In the genomic region with DNA sequence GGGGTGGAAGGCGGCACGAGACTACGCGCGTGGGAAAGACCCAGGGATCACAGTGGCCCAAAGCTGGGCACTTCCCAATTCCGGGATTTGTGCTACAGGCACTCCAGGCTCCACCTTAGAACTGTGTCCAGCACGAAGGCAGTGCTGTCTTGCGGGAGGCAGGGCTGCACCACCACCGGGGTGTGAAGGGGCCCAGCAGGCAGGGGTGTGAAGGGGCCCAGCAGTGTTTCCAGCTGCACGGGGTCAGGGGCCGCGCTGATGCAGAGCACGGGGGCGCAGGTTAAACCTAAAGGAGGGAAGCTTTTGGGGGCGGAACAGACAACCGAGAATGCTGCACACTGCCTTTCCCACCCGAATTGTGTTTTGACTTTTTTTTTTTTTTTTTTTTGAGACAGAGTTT, we compare ENCODE assay signal across 9 cellular contexts. TPM values are rescaled to one million over a fixed set of nuclear protein-coding genes. Genes with fewer than 3 reads are reported as not detected.
DNase-seq lines count a peak whose midpoint lies in the region; ATAC-seq and TF ChIP-seq lines count a peak whose summit lies in the region.
"Had no signal": no experiment of that assay in that cellular context is flagged by ENCODE, and none has a peak within 500 bp of the region (broad histone marks: within the 10 kb centered on the region; RNA-seq: fewer than 3 reads in every experiment).

No MANE protein-coding gene starts in this region.

- DNase-seq in activated CD4-positive, alpha-beta T cell treated with anti-CD3 and anti-CD28 coated beads, Interleukin-2, amount 10 ng/mL, durations not matched to agents 7 days and 5 days, result no peak
- no peak for DNase-seq in activated CD4-positive, alpha-beta T cell treated with anti-CD3 and anti-CD28 coated beads for 48 hours
- DNase-seq in activated B cell treated with CpG ODN at 0.5 μM for 24 hours, result no peak
- DNase-seq in HT-29 (ENCODE audit: low spot score), result no peak
- DNase-seq in GM19240 (ENCODE audit: insufficient read length, low spot score), result no peak
- no peak for DNase-seq in COLO668 (lab: John Stamatoyannopoulos, UW; ENCODE audit: unreplicated experiment)
- DNase-seq: NCI-H2081 had no signal

- CTCF ChIA-PET in activated CD4-positive, alpha-beta T cell treated with anti-CD3 and anti-CD28 coated beads, Interleukin-2, amount 10 ng/mL, durations not matched to agents 7 days and 5 days (lab: Charles Lee), result interaction anchor here (0.5 to 0.6 kb wide), 2 partner anchors 52 to 76 kb away, joined by 3 to 8 read pairs; partner anchors contain the start of genes CCDC127 and SDHA
- CTCF ChIA-PET in activated B cell treated with CpG ODN at 0.5 μM for 24 hours (lab: Charles Lee), result no interaction called here

- TF ChIP-seq CTCF in activated B cell treated with CpG ODN at 0.5 μM for 24 hours (IDR thresholded peaks at IDR 0.05), result no peak

- intact Hi-C loops in activated B cell treated with CpG ODN at 0.5 μM for 24 hours (cut with micrococcal nuclease), result loop anchor here (5.0 kb wide), 1 partner anchor 1362 kb away; no protein-coding TSS in a partner anchor

- peak overlapping the region; percentile 90 for H3K4me3 Mint-ChIP-seq in activated CD4-positive, alpha-beta T cell treated with anti-CD3 and anti-CD28 coated beads, Interleukin-2, amount 10 ng/mL, durations not matched to agents 7 days and 5 days
- H3K4me3 Mint-ChIP-seq in activated B cell treated with CpG ODN at 0.5 μM for 24 hours, result peak overlapping the region; percentile 92
- peak overlapping the region; percentile 90 for H3K4me3 Mint-ChIP-seq in stimulated activated naive CD8-positive, alpha-beta T cell treated with anti-CD3 and anti-CD28 coated beads, Interleukin-15, Interleukin-2, amounts not matched to agents 100 ng/mL and 50 ng/mL, for 24 hours

- peaks cover 21% of the 10 kb centered on the region for H3K36me3 ChIP-seq in iPS-20b (ENCODE audit: insufficient read depth, low read depth, low read length)

- peaks cover 33% of the 10 kb centered on the region for H3K36me3 Mint-ChIP-seq in activated CD4-positive, alpha-beta T cell treated with anti-CD3 and anti-CD28 coated beads, Interleukin-2, amount 10 ng/mL, durations not matched to agents 7 days and 5 days (ENCODE audit: low read depth)
- H3K36me3 Mint-ChIP-seq in activated B cell treated with CpG ODN at 0.5 μM for 24 hours (ENCODE audit: low read depth), result peaks cover 39% of the 10 kb centered on the region
- H3K36me3 Mint-ChIP-seq in stimulated activated naive CD8-positive, alpha-beta T cell treated with anti-CD3 and anti-CD28 coated beads, Interleukin-15, Interleukin-2, amounts not matched to agents 100 ng/mL and 50 ng/mL, for 24 hours (ENCODE audit: low read depth), result peaks cover 30% of the 10 kb centered on the region

- peak overlapping the region; percentile 64; the same call in 1 of the 2 replicates for H3K9ac ChIP-seq in iPS-20b (ENCODE audit: low read depth, low read length)

- H3K27me3 Mint-ChIP-seq in activated CD4-positive, alpha-beta T cell treated with anti-CD3 and anti-CD28 coated beads, Interleukin-2, amount 10 ng/mL, durations not matched to agents 7 days and 5 days, result no peaks in the 10 kb centered on the region
- no peaks in the 10 kb centered on the region for H3K27me3 Mint-ChIP-seq in activated B cell treated with CpG ODN at 0.5 μM for 24 hours
- H3K27me3 Mint-ChIP-seq in stimulated activated naive CD8-positive, alpha-beta T cell treated with anti-CD3 and anti-CD28 coated beads, Interleukin-15, Interleukin-2, amounts not matched to agents 100 ng/mL and 50 ng/mL, for 24 hours, result no peaks in the 10 kb centered on the region

- no peaks in the 10 kb centered on the region for H3K9me3 Mint-ChIP-seq in activated CD4-positive, alpha-beta T cell treated with anti-CD3 and anti-CD28 coated beads, Interleukin-2, amount 10 ng/mL, durations not matched to agents 7 days and 5 days
- no peaks in the 10 kb centered on the region for H3K9me3 Mint-ChIP-seq in activated B cell treated with CpG ODN at 0.5 μM for 24 hours
- no peaks in the 10 kb centered on the region for H3K9me3 Mint-ChIP-seq in stimulated activated naive CD8-positive, alpha-beta T cell treated with anti-CD3 and anti-CD28 coated beads, Interleukin-15, Interleukin-2, amounts not matched to agents 100 ng/mL and 50 ng/mL, for 24 hours

- H3K9me3 ChIP-seq in iPS-20b (ENCODE audit: insufficient read depth, low read depth, low read length), result no peaks in the 10 kb centered on the region

- no peak overlapping the region for H3K27ac ChIP-seq in iPS-20b (ENCODE audit: low read length)

- POLR2A ChIA-PET in activated CD4-positive, alpha-beta T cell treated with anti-CD3 and anti-CD28 coated beads, Interleukin-2, amount 10 ng/mL, durations not matched to agents 7 days and 5 days (lab: Charles Lee), result no interaction called here
- POLR2A ChIA-PET in activated B cell treated with CpG ODN at 0.5 μM for 24 hours (lab: Charles Lee), result interaction anchor here (0.7 to 2.7 kb wide), 5 partner anchors 52 to 620 kb away, joined by 3 to 22 read pairs (median 9); partner anchors contain the start of genes CCDC127 and SDHA

- peak overlapping the region; percentile 76 for H3K4me3 ChIP-seq in iPS-20b (ENCODE audit: low read length)

- no peaks in the 10 kb centered on the region for H3K27me3 ChIP-seq in iPS-20b (ENCODE audit: insufficient read depth, low read length)

- peaks cover 37% of the 10 kb centered on the region for H3K4me1 Mint-ChIP-seq in activated CD4-positive, alpha-beta T cell treated with anti-CD3 and anti-CD28 coated beads, Interleukin-2, amount 10 ng/mL, durations not matched to agents 7 days and 5 days
- peaks cover 20% of the 10 kb centered on the region for H3K4me1 Mint-ChIP-seq in activated B cell treated with CpG ODN at 0.5 μM for 24 hours
- H3K4me1 Mint-ChIP-seq in stimulated activated naive CD8-positive, alpha-beta T cell treated with anti-CD3 and anti-CD28 coated beads, Interleukin-15, Interleukin-2, amounts not matched to agents 100 ng/mL and 50 ng/mL, for 24 hours (ENCODE audit: low read depth), result peaks cover 39% of the 10 kb centered on the region

- no peaks in the 10 kb centered on the region; the same call in 1 of the 2 replicates for H3K4me1 ChIP-seq in iPS-20b (ENCODE audit: insufficient read depth, low read length)

- H3K27ac Mint-ChIP-seq in activated CD4-positive, alpha-beta T cell treated with anti-CD3 and anti-CD28 coated beads, Interleukin-2, amount 10 ng/mL, durations not matched to agents 7 days and 5 days, result peak overlapping the region; percentile 52
- peak overlapping the region; percentile 12 for H3K27ac Mint-ChIP-seq in activated B cell treated with CpG ODN at 0.5 μM for 24 hours
- H3K27ac Mint-ChIP-seq in stimulated activated naive CD8-positive, alpha-beta T cell treated with anti-CD3 and anti-CD28 coated beads, Interleukin-15, Interleukin-2, amounts not matched to agents 100 ng/mL and 50 ng/mL, for 24 hours, result peak overlapping the region; percentile 52

- no peak for ATAC-seq in activated B cell treated with CpG ODN at 0.5 μM for 24 hours (ENCODE audit: low read depth)

RNA-seq across cellular contexts. Expression of gene PDCD6, which starts 1.1 kb away (rescaled TPM):
- 100 to 1,000 TPM in 1 of 2 experiments, 10 to 100 TPM in 1; 87.9 to 100 TPM for total RNA-seq in activated CD4-positive, alpha-beta T cell treated with anti-CD3 and anti-CD28 coated beads, Interleukin-2, amount 10 ng/mL, durations not matched to agents 7 days and 5 days
- total RNA-seq in activated B cell treated with CpG ODN at 0.5 μM for 24 hours, result 113 and 116 TPM in 2 replicates
- 506 and 531 TPM in 2 replicates for total RNA-seq in HT-29 (2014; rRNA removed; shearing (Covaris generic))

RNA-seq across cellular contexts. Expression of gene AHRR, which starts 51.2 kb away (rescaled TPM):
- 10 to 100 TPM; 28.3 to 34.9 TPM for total RNA-seq in activated CD4-positive, alpha-beta T cell treated with anti-CD3 and anti-CD28 coated beads, Interleukin-2, amount 10 ng/mL, durations not matched to agents 7 days and 5 days
- total RNA-seq in activated B cell treated with CpG ODN at 0.5 μM for 24 hours, result 5.1 and 6.1 TPM in 2 replicates
- 3.0 and 5.4 TPM in 2 replicates for total RNA-seq in HT-29 (2014; rRNA removed; shearing (Covaris generic))

RNA-seq across cellular contexts. Expression of gene SDHA, which starts 52.2 kb away (rescaled TPM):
- 100 to 1,000 TPM; 130 to 150 TPM for total RNA-seq in activated CD4-positive, alpha-beta T cell treated with anti-CD3 and anti-CD28 coated beads, Interleukin-2, amount 10 ng/mL, durations not matched to agents 7 days and 5 days
- total RNA-seq in activated B cell treated with CpG ODN at 0.5 μM for 24 hours, result 90.5 and 95.7 TPM in 2 replicates
- 273 and 277 TPM in 2 replicates for total RNA-seq in HT-29 (2014; rRNA removed; shearing (Covaris generic))

RNA-seq across cellular contexts. Expression of gene CCDC127, which starts 52.4 kb away (rescaled TPM):
- total RNA-seq in activated CD4-positive, alpha-beta T cell treated with anti-CD3 and anti-CD28 coated beads, Interleukin-2, amount 10 ng/mL, durations not matched to agents 7 days and 5 days, result 1 to 10 TPM; 8.0 to 8.7 TPM
- total RNA-seq in activated B cell treated with CpG ODN at 0.5 μM for 24 hours, result 5.7 and 6.4 TPM in 2 replicates
- 3.7 and 5.9 TPM in 2 replicates for total RNA-seq in HT-29 (2014; rRNA removed; shearing (Covaris generic))
